1 cellular context compared by ENCODE assay signal in genomic region chr2:70248145-70248809, GRCh38.
TF ChIP-seq lines count a peak whose summit lies in the region.

Gene TIA1 (minus strand): TSS chr2:70248628. CDS start chr2:70248430, 198 bp downstream.

TF ChIP-seq in K562, 482 proteins besides CTCF, POLR2A, EP300 and RAD21 (continued from another document and continues in another):
- no peak for TF ChIP-seq FOXM1 (IDR thresholded peaks at IDR 0.05; ENCODE audit: low read depth)
- TF ChIP-seq FOXM1 (CRISPR knock-in tag; IDR thresholded peaks at IDR 0.05; ENCODE audit: low read depth): no peak
- no peak for TF ChIP-seq CBX5 (IDR thresholded peaks at IDR 0.05; ENCODE audit: borderline replicate concordance, low read depth)
- peak; percentile 39 for TF ChIP-seq BRD9 (IDR thresholded peaks at IDR 0.05; ENCODE audit: low read depth, partially characterized antibody)
- TF ChIP-seq JUN (IDR thresholded peaks at IDR 0.05; ENCODE audit: borderline replicate concordance, low read depth, low read length): no peak; the same call in 1 of the 2 replicates
- TF ChIP-seq JUN (CRISPR knock-in tag; IDR thresholded peaks at IDR 0.05; ENCODE audit: borderline replicate concordance): no peak
- no peak for TF ChIP-seq NUFIP1 (IDR thresholded peaks at IDR 0.05; ENCODE audit: partially characterized antibody)
- no peak for TF ChIP-seq PHB2 (IDR thresholded peaks at IDR 0.05; ENCODE audit: low read depth)
- TF ChIP-seq SMARCC2 (IDR thresholded peaks at IDR 0.05; ENCODE audit: low read depth): no peak
- TF ChIP-seq SMC3 (conservative IDR thresholded peaks at IDR 0.05; ENCODE audit: insufficient read depth, low read depth, low read length): 0 out of 2 replicates have a peak, but pooled peaks have one; percentile 10
- TF ChIP-seq EZH2 (IDR thresholded peaks at IDR 0.05; ENCODE audit: borderline replicate concordance, low read depth, low read length): no peak
- no peak for TF ChIP-seq MGA (IDR thresholded peaks at IDR 0.05)
- no peak for TF ChIP-seq ZNF24 (IDR thresholded peaks at IDR 0.05)
- no peak for TF ChIP-seq RHOXF2B (CRISPR knock-in tag; conservative IDR thresholded peaks at IDR 0.05)
- no peak for TF ChIP-seq ARID3B (CRISPR knock-in tag; IDR thresholded peaks at IDR 0.05; ENCODE audit: borderline replicate concordance)
- no peak for TF ChIP-seq KDM1A (IDR thresholded peaks at IDR 0.05)
- TF ChIP-seq NELFE (IDR thresholded peaks at IDR 0.05; ENCODE audit: insufficient read depth, insufficient read length): no peak
- no peak for TF ChIP-seq ZBTB40 (IDR thresholded peaks at IDR 0.05)
- no peak for TF ChIP-seq ZBTB40 (CRISPR knock-in tag; IDR thresholded peaks at IDR 0.05)
- no peak for TF ChIP-seq ZNF124 (CRISPR knock-in tag; IDR thresholded peaks at IDR 0.05)
- TF ChIP-seq ZNF76 (CRISPR knock-in tag; IDR thresholded peaks at IDR 0.05; ENCODE audit: borderline replicate concordance): no peak
- no peak for TF ChIP-seq PHF21A (IDR thresholded peaks at IDR 0.05; ENCODE audit: borderline replicate concordance, low read depth)
- no peak for TF ChIP-seq NR3C1 (CRISPR knock-in tag; IDR thresholded peaks at IDR 0.05)
- no peak for TF ChIP-seq SIRT6 (IDR thresholded peaks at IDR 0.05; ENCODE audit: low read depth, low read length)
- no peak for TF ChIP-seq RBM25 (IDR thresholded peaks at IDR 0.05; ENCODE audit: low read depth, low read length, severe bottlenecking)
- no peak for TF ChIP-seq MNT (conservative IDR thresholded peaks at IDR 0.05)
- no peak for TF ChIP-seq ARHGAP35 (IDR thresholded peaks at IDR 0.05; ENCODE audit: partially characterized antibody)
- TF ChIP-seq ZNF785 (CRISPR knock-in tag; IDR thresholded peaks at IDR 0.05): no peak
- no peak for TF ChIP-seq CLOCK (CRISPR knock-in tag; IDR thresholded peaks at IDR 0.05; ENCODE audit: borderline replicate concordance)
